ENCODE assay signal across 11 cellular contexts in genomic region chr3:197790033-197790432, GRCh38. TPM values are rescaled to one million over a fixed set of nuclear protein-coding genes. Genes with fewer than 3 reads are reported as not detected.
DNase-seq lines count a peak whose midpoint lies in the region; ATAC-seq and TF ChIP-seq lines count a peak whose summit lies in the region.
"Had no signal": no experiment of that assay in that cellular context is flagged by ENCODE, and none has a peak within 500 bp of the region (broad histone marks: within the 10 kb centered on the region; RNA-seq: fewer than 3 reads in every experiment).

No MANE protein-coding gene starts in this region.

- no peak for TF ChIP-seq EP300 in suprapubic skin (IDR thresholded peaks at IDR 0.05)

- no peak for ATAC-seq in WTC11

- no peak for DNase-seq in activated naive CD4-positive, alpha-beta T cell treated with anti-CD3 and anti-CD28 coated beads, Interleukin-2, amount 50 U/mL, for 16 hours
- no peak for DNase-seq in WTC11 (ENCODE audit: low spot score)
- DNase-seq in suprapubic skin (ENCODE audit: low spot score in 2 of 2): no peak
- no peak for DNase-seq in GM20000 (ENCODE audit: low spot score)
- DNase-seq in hypothalamus (lab: John Stamatoyannopoulos, UW): no peak
- DNase-seq in A673 (ENCODE audit: low spot score): no peak
- DNase-seq: Kasumi-1, NCI-H226 had no signal

- peaks cover 39% of the 10 kb centered on the region for H3K4me1 Mint-ChIP-seq in activated naive CD4-positive, alpha-beta T cell treated with anti-CD3 and anti-CD28 coated beads, Interleukin-2, amount 50 U/mL, for 24 hours
- peaks cover 15% of the 10 kb centered on the region for H3K4me1 Mint-ChIP-seq in WTC11

- WGBS in suprapubic skin: 73% methylated on average over 1 of the region's 1 CpG

- peak overlapping the region; percentile 95 for H3K4me3 Mint-ChIP-seq in activated naive CD4-positive, alpha-beta T cell treated with anti-CD3 and anti-CD28 coated beads, Interleukin-2, amount 50 U/mL, for 24 hours
- peak overlapping the region; percentile 89 for H3K4me3 Mint-ChIP-seq in WTC11

- H3K4me3 ChIP-seq in iPS-20b (ENCODE audit: low read length): peak overlapping the region; percentile 95; the same call in 1 of the 2 replicates
- H3K4me3 ChIP-seq in suprapubic skin: no peak overlapping the region
- H3K4me3 ChIP-seq in A673 (ENCODE audit: low read depth, low read length, poor library complexity, severe bottlenecking): no peak overlapping the region

- CTCF ChIA-PET in WTC11 (lab: Charles Lee): no interaction called here
- CTCF ChIA-PET in A673 (lab: Charles Lee): no interaction called here

- TF ChIP-seq POLR2A in suprapubic skin (IDR thresholded peaks at IDR 0.05): no peak

- POLR2A ChIA-PET in WTC11 (lab: Charles Lee): interaction anchor here (0.7 kb wide), 1 partner anchor 568 kb away, joined by 3 read pairs; no protein-coding TSS in a partner anchor
- POLR2A ChIA-PET in A673 (lab: Charles Lee; ENCODE audit: low non-redundant PET): no interaction called here

- H3K4me1 ChIP-seq in iPS-20b (ENCODE audit: insufficient read depth, low read length): no peaks in the 10 kb centered on the region
- peaks cover 29% of the 10 kb centered on the region for H3K4me1 ChIP-seq in suprapubic skin
- peaks cover 14% of the 10 kb centered on the region for H3K4me1 ChIP-seq in A673 (ENCODE audit: insufficient read depth, low read length, poor library complexity, severe bottlenecking)

- intact Hi-C loops in A673 (cut with micrococcal nuclease; ENCODE audit: unreplicated experiment): no loop called here

- no peaks in the 10 kb centered on the region for H3K27me3 Mint-ChIP-seq in activated naive CD4-positive, alpha-beta T cell treated with anti-CD3 and anti-CD28 coated beads, Interleukin-2, amount 50 U/mL, for 24 hours
- no peaks in the 10 kb centered on the region for H3K27me3 Mint-ChIP-seq in WTC11 (ENCODE audit: low read depth)

- H3K9ac ChIP-seq in iPS-20b (ENCODE audit: low read depth, low read length): no peak overlapping the region

- no peaks in the 10 kb centered on the region for H3K36me3 Mint-ChIP-seq in activated naive CD4-positive, alpha-beta T cell treated with anti-CD3 and anti-CD28 coated beads, Interleukin-2, amount 50 U/mL, for 24 hours
- no peaks in the 10 kb centered on the region for H3K36me3 Mint-ChIP-seq in WTC11

- TF ChIP-seq CTCF in WTC11 (IDR thresholded peaks at IDR 0.05) (no peak), suprapubic skin (IDR thresholded peaks at IDR 0.05) (no peak), GM20000 (IDR thresholded peaks at IDR 0.05; ENCODE audit: extremely low read depth, missing control alignments) (no peak), A673 (conservative IDR thresholded peaks at IDR 0.05; ENCODE audit: low read depth, low read length) (no peak)

- H3K27me3 ChIP-seq in iPS-20b (ENCODE audit: insufficient read depth, low read length) (peaks cover 12% of the 10 kb centered on the region; the same call in 1 of the 2 replicates), suprapubic skin (no peaks in the 10 kb centered on the region), A673 (replicated peaks; ENCODE audit: insufficient read depth, low read depth, low read length, poor library complexity) (no peaks in the 10 kb centered on the region)
- H3K27me3 ChIP-seq: colonic mucosa had no signal

- BruUV-seq in A673 (replicated peaks; lab: Mats Ljungman, UMichigan): no TSS peak

- H3K27ac Mint-ChIP-seq in activated naive CD4-positive, alpha-beta T cell treated with anti-CD3 and anti-CD28 coated beads, Interleukin-2, amount 50 U/mL, for 24 hours: peak overlapping the region; percentile 52
- no peak overlapping the region for H3K27ac Mint-ChIP-seq in WTC11

- H3K9me3 ChIP-seq in iPS-20b (ENCODE audit: insufficient read depth, low read depth, low read length) (no peaks in the 10 kb centered on the region), suprapubic skin (no peaks in the 10 kb centered on the region), A673 (ENCODE audit: low read depth, low read length, poor library complexity, severe bottlenecking) (no peaks in the 10 kb centered on the region)
- H3K9me3 ChIP-seq: colonic mucosa had no signal

- H3K9me3 Mint-ChIP-seq in activated naive CD4-positive, alpha-beta T cell treated with anti-CD3 and anti-CD28 coated beads, Interleukin-2, amount 50 U/mL, for 24 hours: no peaks in the 10 kb centered on the region
- H3K9me3 Mint-ChIP-seq in WTC11: no peaks in the 10 kb centered on the region

- no peaks in the 10 kb centered on the region for H3K36me3 ChIP-seq in iPS-20b (ENCODE audit: insufficient read depth, low read depth, low read length)
- H3K36me3 ChIP-seq in suprapubic skin: no peaks in the 10 kb centered on the region
- no peaks in the 10 kb centered on the region for H3K36me3 ChIP-seq in A673 (ENCODE audit: insufficient read depth, low read length, poor library complexity, severe bottlenecking)
- H3K36me3 ChIP-seq: colonic mucosa had no signal

- H3K27ac ChIP-seq in iPS-20b (ENCODE audit: low read length): no peak overlapping the region
- H3K27ac ChIP-seq in suprapubic skin: peak overlapping the region; percentile 97
- H3K27ac ChIP-seq in A673 (ENCODE audit: low read depth, low read length, poor library complexity, severe bottlenecking): no peak overlapping the region

TF ChIP-seq in WTC11, 78 proteins besides CTCF, POLR2A, EP300 and RAD21:
- TF ChIP-seq RORB (CRISPR knock-in tag; IDR thresholded peaks at IDR 0.05): no peak
- no peak for TF ChIP-seq GRHL2 (CRISPR knock-in tag; IDR thresholded peaks at IDR 0.05; ENCODE audit: insufficient replicate concordance, severe bottlenecking)
- TF ChIP-seq E2F1 (CRISPR knock-in tag; IDR thresholded peaks at IDR 0.05): no peak
- TF ChIP-seq STAT6 (CRISPR knock-in tag; conservative IDR thresholded peaks at IDR 0.05; ENCODE audit: low read depth): no peak
- TF ChIP-seq USF2 (CRISPR knock-in tag; IDR thresholded peaks at IDR 0.05): no peak
- no peak for TF ChIP-seq ZNF512 (CRISPR knock-in tag; IDR thresholded peaks at IDR 0.05; ENCODE audit: borderline replicate concordance)
- TF ChIP-seq ELF4 (CRISPR knock-in tag; IDR thresholded peaks at IDR 0.05; ENCODE audit: low read depth): no peak

RNA-seq across cellular contexts. Expression of gene LRCH3, which starts 1.0 kb away (rescaled TPM):
- total RNA-seq in WTC11 (2021): 63.6 to 68.7 TPM (median 64.4 TPM) in 3 replicates
- total RNA-seq in suprapubic skin: 10 to 100 TPM; 19.2 to 69.3 (median 28.3) TPM
- total RNA-seq in A673 (2021): 67.8 and 71.8 TPM in 2 replicates

RNA-seq across cellular contexts. Expression of gene FYTTD1, which starts 40.4 kb away (rescaled TPM):
- 21.4 to 24.5 TPM (median 23.7 TPM) in 3 replicates for total RNA-seq in WTC11 (2021)
- total RNA-seq in suprapubic skin: 10 to 100 TPM; 46.6 to 53.3 (median 49.9) TPM
- total RNA-seq in A673 (2021): 89.7 and 93.8 TPM in 2 replicates

RNA-seq across cellular contexts. Expression of gene RUBCN, which starts 53.3 kb away (rescaled TPM):
- total RNA-seq in WTC11 (2021): 21.8 to 22.9 TPM (median 22.9 TPM) in 3 replicates
- total RNA-seq in suprapubic skin: 10 to 100 TPM; 41.8 to 70.2 (median 48.4) TPM
- total RNA-seq in A673 (2021): 24.9 and 25.6 TPM in 2 replicates
